In the genomic region with DNA sequence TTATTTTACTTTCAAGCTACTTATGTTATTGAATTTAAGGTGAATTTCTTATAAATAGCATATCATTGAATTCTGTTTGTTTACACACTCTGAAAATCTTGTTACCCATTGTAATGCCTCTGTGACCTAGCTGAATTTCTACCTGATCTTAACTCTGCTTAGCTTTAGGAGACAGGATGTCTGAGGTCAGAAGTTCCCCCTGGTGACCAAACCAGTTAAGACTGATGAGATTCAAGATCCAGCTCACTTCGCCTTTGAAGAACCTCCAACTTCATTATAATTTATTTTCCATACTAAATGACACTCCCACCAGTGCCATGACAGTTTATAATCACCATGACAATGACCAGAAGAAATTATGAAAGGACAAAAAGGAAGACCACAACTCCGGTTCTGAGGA, we compare ENCODE assay signal across 24 cellular contexts.
DNase-seq lines count a peak whose midpoint lies in the region; ATAC-seq, FAIRE-seq and TF ChIP-seq lines count a peak whose summit lies in the region.
"Had no signal": no experiment of that assay in that cellular context is flagged by ENCODE, and none has a peak within 500 bp of the region (broad histone marks: within the 10 kb centered on the region; RNA-seq: fewer than 3 reads in every experiment).

No MANE protein-coding gene starts in this region.

- no peak overlapping the region for H3K27ac Mint-ChIP-seq in activated naive CD8-positive, alpha-beta T cell treated with anti-CD3 and anti-CD28 coated beads, Interleukin-2, amount 10 ng/mL, durations not matched to agents 7 days and 5 days
- H3K27ac Mint-ChIP-seq in activated naive CD8-positive, alpha-beta T cell treated with anti-CD3 and anti-CD28 coated beads for 36 hours: no peak overlapping the region
- H3K27ac Mint-ChIP-seq: CD4-positive, CD25-positive, alpha-beta regulatory T cell had no signal

- H3K27me3 ChIP-seq in bronchial epithelial cell (ENCODE audit: control insufficient read depth, insufficient read depth, low read length): no peaks in the 10 kb centered on the region
- no peaks in the 10 kb centered on the region for H3K27me3 ChIP-seq in tibial nerve
- H3K27me3 ChIP-seq: BLaER1, Peyer's patch had no signal

- no peaks in the 10 kb centered on the region for H3K4me1 ChIP-seq in tibial nerve
- H3K4me1 ChIP-seq: Peyer's patch had no signal

- H3K9me3 Mint-ChIP-seq in activated naive CD8-positive, alpha-beta T cell treated with anti-CD3 and anti-CD28 coated beads, Interleukin-2, amount 10 ng/mL, durations not matched to agents 7 days and 5 days: no peaks in the 10 kb centered on the region
- H3K9me3 Mint-ChIP-seq in activated naive CD8-positive, alpha-beta T cell treated with anti-CD3 and anti-CD28 coated beads for 36 hours: no peaks in the 10 kb centered on the region

- H3K4me3 ChIP-seq in bronchial epithelial cell (ENCODE audit: low read depth, low read length): no peak overlapping the region
- H3K4me3 ChIP-seq in tibial nerve: no peak overlapping the region
- H3K4me3 ChIP-seq: BLaER1, Peyer's patch had no signal

- no peak for FAIRE-seq in bronchial epithelial cell (lab: Jason Lieb, UNC)
- FAIRE-seq: G401.6, GM12891 had no signal

- peak; percentile 50 for ATAC-seq in activated naive CD8-positive, alpha-beta T cell treated with anti-CD3 and anti-CD28 coated beads, Interleukin-2, amount 10 ng/mL, durations not matched to agents 7 days and 5 days (ENCODE audit: low read depth)
- no peak for ATAC-seq in GM21515 (IDR thresholded peaks at IDR 0.05; ENCODE audit: unreplicated experiment)

- peaks cover 2% of the 10 kb centered on the region for H3K27me3 Mint-ChIP-seq in activated naive CD8-positive, alpha-beta T cell treated with anti-CD3 and anti-CD28 coated beads, Interleukin-2, amount 10 ng/mL, durations not matched to agents 7 days and 5 days
- no peaks in the 10 kb centered on the region for H3K27me3 Mint-ChIP-seq in activated naive CD8-positive, alpha-beta T cell treated with anti-CD3 and anti-CD28 coated beads for 36 hours
- H3K27me3 Mint-ChIP-seq: CD4-positive, CD25-positive, alpha-beta regulatory T cell had no signal

- TF ChIP-seq POLR2A in tibial nerve (IDR thresholded peaks at IDR 0.05): no peak

- POLR2A ChIA-PET in activated naive CD8-positive, alpha-beta T cell treated with anti-CD3 and anti-CD28 coated beads, Interleukin-2, amount 10 ng/mL, durations not matched to agents 7 days and 5 days (lab: Charles Lee): no interaction called here

- H3K36me3 Mint-ChIP-seq in activated naive CD8-positive, alpha-beta T cell treated with anti-CD3 and anti-CD28 coated beads, Interleukin-2, amount 10 ng/mL, durations not matched to agents 7 days and 5 days: no peaks in the 10 kb centered on the region
- no peaks in the 10 kb centered on the region for H3K36me3 Mint-ChIP-seq in activated naive CD8-positive, alpha-beta T cell treated with anti-CD3 and anti-CD28 coated beads for 36 hours
- H3K36me3 Mint-ChIP-seq: CD4-positive, CD25-positive, alpha-beta regulatory T cell had no signal

- 69 to 70% methylated on average over 2 of the region's 2 CpGs for WGBS in tibial nerve, 2 donors

- no peak overlapping the region for H3K27ac ChIP-seq in tibial nerve
- H3K27ac ChIP-seq: BLaER1, Peyer's patch had no signal

- H3K9me3 ChIP-seq in tibial nerve: no peaks in the 10 kb centered on the region
- H3K9me3 ChIP-seq: BLaER1, Peyer's patch had no signal

- DNase-seq in activated naive CD8-positive, alpha-beta T cell treated with anti-CD3 and anti-CD28 coated beads, Interleukin-2, amount 10 ng/mL, durations not matched to agents 7 days and 5 days: no peak
- DNase-seq in activated naive CD8-positive, alpha-beta T cell treated with anti-CD3 and anti-CD28 coated beads for 36 hours: no peak
- DNase-seq in LHCN-M2 (ENCODE audit: low read depth) (peak; percentile 2), bronchial epithelial cell (ENCODE audit: low read depth) (peak; percentile 1), tibial nerve (ENCODE audit: low spot score in 2 of 2) (no peak), NCI-H1092 (lab: John Stamatoyannopoulos, UW) (no peak), NCI-H2227 treated with DMSO at 0.1 percent for 48 hours (lab: John Stamatoyannopoulos, UW) (no peak)
- DNase-seq: CD4-positive, CD25-positive, alpha-beta regulatory T cell; HCEC 1CT; IMR-90; KG1; NCI-H1092 treated with DMSO at 0.1 percent for 48 hours; NCI-H1436; NCI-H187 treated with DMSO at 0.1 percent for 48 hours; NCI-H2171 treated with DMSO at 0.1 percent for 48 hours; NCI-H446; NCI-H526; Peyer's patch; SHP77 treated with DMSO at 0.1 percent for 48 hours; T-helper 1 cell had no signal

- TF ChIP-seq CTCF in bronchial epithelial cell (IDR thresholded peaks at IDR 0.05; ENCODE audit: insufficient read depth, low read length, severe bottlenecking) (no peak), tibial nerve (IDR thresholded peaks at IDR 0.05) (no peak)

- H3K4me1 Mint-ChIP-seq in activated naive CD8-positive, alpha-beta T cell treated with anti-CD3 and anti-CD28 coated beads, Interleukin-2, amount 10 ng/mL, durations not matched to agents 7 days and 5 days: no peaks in the 10 kb centered on the region
- H3K4me1 Mint-ChIP-seq in activated naive CD8-positive, alpha-beta T cell treated with anti-CD3 and anti-CD28 coated beads for 36 hours: no peaks in the 10 kb centered on the region
- H3K4me1 Mint-ChIP-seq: CD4-positive, CD25-positive, alpha-beta regulatory T cell had no signal

- H3K4me3 Mint-ChIP-seq in activated naive CD8-positive, alpha-beta T cell treated with anti-CD3 and anti-CD28 coated beads, Interleukin-2, amount 10 ng/mL, durations not matched to agents 7 days and 5 days: no peak overlapping the region
- H3K4me3 Mint-ChIP-seq in activated naive CD8-positive, alpha-beta T cell treated with anti-CD3 and anti-CD28 coated beads for 36 hours: no peak overlapping the region
- H3K4me3 Mint-ChIP-seq: CD4-positive, CD25-positive, alpha-beta regulatory T cell had no signal

- no peak for TF ChIP-seq EP300 in tibial nerve (IDR thresholded peaks at IDR 0.05)

- H3K36me3 ChIP-seq in bronchial epithelial cell (ENCODE audit: control insufficient read depth, insufficient read depth, low read length): no peaks in the 10 kb centered on the region
- H3K36me3 ChIP-seq in tibial nerve: no peaks in the 10 kb centered on the region
- H3K36me3 ChIP-seq: BLaER1, Peyer's patch had no signal

Comparison
In these comparisons a context has a peak if more than half of its experiments do, and no peak if none do; other contexts are left out.
1. DNase-seq: peak in LHCN-M2 (single experiment) and bronchial epithelial cell (single experiment); none in activated naive CD8-positive, alpha-beta T cell treated with anti-CD3 and anti-CD28 coated beads, Interleukin-2, amount 10 ng/mL, durations not matched to agents 7 days and 5 days (single experiment), activated naive CD8-positive, alpha-beta T cell treated with anti-CD3 and anti-CD28 coated beads for 36 hours (single experiment), tibial nerve (0 of 2), NCI-H1092 (single experiment) and NCI-H2227 treated with DMSO at 0.1 percent for 48 hours (single experiment).